8 cellular contexts compared by ENCODE assay signal in genomic region chrX:129653985-129654651, GRCh38. TPM values are rescaled to one million over a fixed set of nuclear protein-coding genes. Genes with fewer than 3 reads are reported as not detected.
DNase-seq lines count a peak whose midpoint lies in the region; ATAC-seq and TF ChIP-seq lines count a peak whose summit lies in the region.

No MANE protein-coding gene starts in this region.

- POLR2A ChIA-PET in OCI-LY7 (lab: Charles Lee), result interaction anchor here (0.6 kb wide), 1 partner anchor 660 kb away, joined by 4 read pairs; no protein-coding TSS in a partner anchor

- H3K4ac ChIP-seq in mesendoderm (ENCODE audit: low read depth, low read length), result no peak overlapping the region

- H3K4me3 ChIP-seq in DOHH2 (ENCODE audit: low read length), result peak overlapping the region; percentile 47
- peak overlapping the region; percentile 26 for H3K4me3 ChIP-seq in OCI-LY7 (ENCODE audit: low read depth, low read length, poor library complexity, severe bottlenecking)
- peak overlapping the region; percentile 44 for H3K4me3 ChIP-seq in choroid plexus epithelial cell (ENCODE audit: low read depth, low read length)
- no peak overlapping the region for H3K4me3 ChIP-seq in mesendoderm (ENCODE audit: low read length)
- H3K4me3 ChIP-seq in upper lobe of right lung, result peak overlapping the region; percentile 49

- H3K27ac ChIP-seq in DOHH2 (ENCODE audit: low read depth, low read length) (no peak overlapping the region), OCI-LY7 (ENCODE audit: low read depth, low read length, poor library complexity, severe bottlenecking) (no peak overlapping the region), mesendoderm (ENCODE audit: low read depth, low read length) (no peak overlapping the region), upper lobe of right lung (no peak overlapping the region)

- H3K4me2 ChIP-seq in DOHH2 (ENCODE audit: low read length), result peak overlapping the region; percentile 59
- peak overlapping the region; percentile 44 for H3K4me2 ChIP-seq in OCI-LY7 (ENCODE audit: low read length)
- peak overlapping the region; percentile 31 for H3K4me2 ChIP-seq in mesendoderm (ENCODE audit: low read length)

- peak overlapping the region; percentile 49 for H3K56ac ChIP-seq in mesendoderm (ENCODE audit: low read length)

- H2BK120ac ChIP-seq in mesendoderm (ENCODE audit: low read depth, low read length), result no peak overlapping the region

- no peaks in the 10 kb centered on the region for H3K9me3 ChIP-seq in DOHH2 (ENCODE audit: control insufficient read depth, insufficient read depth, low read length)
- no peaks in the 10 kb centered on the region for H3K9me3 ChIP-seq in OCI-LY7 (ENCODE audit: low read length)
- no peaks in the 10 kb centered on the region for H3K9me3 ChIP-seq in upper lobe of right lung

- H2AK5ac ChIP-seq in mesendoderm (ENCODE audit: low read length), result no peak overlapping the region

- no peaks in the 10 kb centered on the region for H4K20me1 ChIP-seq in DOHH2 (ENCODE audit: control insufficient read depth, insufficient read depth, low read depth, low read length)
- no peaks in the 10 kb centered on the region for H4K20me1 ChIP-seq in OCI-LY7 (ENCODE audit: insufficient read depth, low read length)

- H3K79me2 ChIP-seq in DOHH2 (ENCODE audit: control insufficient read depth, low read length), result no peaks in the 10 kb centered on the region
- no peaks in the 10 kb centered on the region for H3K79me2 ChIP-seq in OCI-LY7 (ENCODE audit: insufficient read depth, low read depth, low read length)
- no peaks in the 10 kb centered on the region for H3K79me2 ChIP-seq in mesendoderm (ENCODE audit: control insufficient read depth, insufficient read depth, low read length)

- no peak overlapping the region for H3K9ac ChIP-seq in mesendoderm (ENCODE audit: low read length)

- no peak overlapping the region for H2BK15ac ChIP-seq in mesendoderm (replicated peaks; ENCODE audit: low read depth)

- TF ChIP-seq CTCF in DOHH2 (IDR thresholded peaks at IDR 0.05; ENCODE audit: low read depth, low read length, poor library complexity, severe bottlenecking), result no peak
- TF ChIP-seq CTCF in OCI-LY7 (conservative IDR thresholded peaks at IDR 0.05; ENCODE audit: low read length), result no peak
- no peak for TF ChIP-seq CTCF in choroid plexus epithelial cell (conservative IDR thresholded peaks at IDR 0.05; ENCODE audit: low read depth, low read length)
- no peak for TF ChIP-seq CTCF in upper lobe of right lung (IDR thresholded peaks at IDR 0.05)

- no peak overlapping the region for H2AFZ ChIP-seq in OCI-LY7 (ENCODE audit: low read length)

- intact Hi-C loops in OCI-LY7 (cut with micrococcal nuclease; ENCODE audit: unreplicated experiment) (no loop called here), upper lobe of right lung (cut with DNase I) (no loop called here)

- CTCF ChIA-PET in OCI-LY7 (lab: Charles Lee; ENCODE audit: unreplicated experiment), result no interaction called here

- ATAC-seq in GM21619 (IDR thresholded peaks at IDR 0.05; ENCODE audit: unreplicated experiment), result peak; percentile 49
- ATAC-seq in upper lobe of right lung, result peak; percentile 79
- ATAC-seq in GM21576 (IDR thresholded peaks at IDR 0.05; ENCODE audit: unreplicated experiment), result no peak

- H3K36me3 ChIP-seq in DOHH2 (ENCODE audit: control insufficient read depth, low read length), result no peaks in the 10 kb centered on the region
- no peaks in the 10 kb centered on the region for H3K36me3 ChIP-seq in OCI-LY7 (ENCODE audit: insufficient read depth, low read length)
- no peaks in the 10 kb centered on the region for H3K36me3 ChIP-seq in mesendoderm (ENCODE audit: control insufficient read depth, insufficient read depth, low read length)
- H3K36me3 ChIP-seq in upper lobe of right lung, result no peaks in the 10 kb centered on the region

- no peak overlapping the region for H2BK5ac ChIP-seq in mesendoderm (ENCODE audit: low read length)

- no peak overlapping the region for H4K5ac ChIP-seq in mesendoderm (ENCODE audit: low read length)

- no peak overlapping the region for H3K18ac ChIP-seq in mesendoderm (ENCODE audit: low read length)

- DNase-seq in OCI-LY7 (ENCODE audit: low spot score), result no peak
- DNase-seq in choroid plexus epithelial cell (ENCODE audit: low read depth), result peak; percentile 36
- no peak for DNase-seq in mesendoderm
- DNase-seq in upper lobe of right lung, result no peak
- no peak for DNase-seq in epidermal melanocyte (ENCODE audit: insufficient read length, low spot score)

- no peak overlapping the region for H3K23ac ChIP-seq in mesendoderm (ENCODE audit: low read length)

- no peaks in the 10 kb centered on the region for H3K79me1 ChIP-seq in mesendoderm (ENCODE audit: low read length)

- no peak overlapping the region for H4K8ac ChIP-seq in mesendoderm (ENCODE audit: low read depth, low read length)

- H3K27me3 ChIP-seq in DOHH2 (ENCODE audit: control insufficient read depth, low read length) (peaks cover 34% of the 10 kb centered on the region), mesendoderm (ENCODE audit: insufficient read depth, low read length, poor library complexity) (peaks cover 9% of the 10 kb centered on the region), upper lobe of right lung (no peaks in the 10 kb centered on the region)

- WGBS in mesendoderm (ENCODE audit: extremely low coverage, insufficient coverage, low lambda C conversion rate), result no CpG with 5 or more reads among the region's 57 CpGs

- H3K4me1 ChIP-seq in DOHH2 (ENCODE audit: control insufficient read depth, low read length) (no peaks in the 10 kb centered on the region; the same call in 1 of the 2 replicates), OCI-LY7 (ENCODE audit: insufficient read depth, low read length, poor library complexity, severe bottlenecking) (peaks cover 7% of the 10 kb centered on the region), mesendoderm (ENCODE audit: control insufficient read depth, low read depth, low read length) (no peaks in the 10 kb centered on the region), upper lobe of right lung (no peaks in the 10 kb centered on the region)

- H3K9me2 ChIP-seq in DOHH2 (replicated peaks; ENCODE audit: control insufficient read depth, low read length) (no peaks in the 10 kb centered on the region), OCI-LY7 (ENCODE audit: insufficient read depth, low read length) (no peaks in the 10 kb centered on the region)

- no peaks in the 10 kb centered on the region for H3F3A ChIP-seq in DOHH2 (ENCODE audit: control insufficient read depth, insufficient read depth)

- BruUV-seq in OCI-LY7 (replicated peaks; lab: Mats Ljungman, UMichigan), result no TSS peak

RNA-seq across cellular contexts. Expression of gene APLN, which starts 0.6 kb away (rescaled TPM):
- total RNA-seq in OCI-LY7 (2014; rRNA removed; shearing (Covaris generic)), result not detected in 2 replicates
- total RNA-seq in OCI-LY7 (2022) (0.13 TPM in 1 of 2 replicates, not detected in the other), upper lobe of right lung (7.9 TPM)
- 0.86 TPM for polyA plus RNA-seq in mesendoderm (2013, experiment 1 of 2)
- 0.73 TPM for polyA plus RNA-seq in mesendoderm (2013, experiment 2 of 2)
